ENCODE assay signal across 18 cellular contexts in the genomic region with DNA sequence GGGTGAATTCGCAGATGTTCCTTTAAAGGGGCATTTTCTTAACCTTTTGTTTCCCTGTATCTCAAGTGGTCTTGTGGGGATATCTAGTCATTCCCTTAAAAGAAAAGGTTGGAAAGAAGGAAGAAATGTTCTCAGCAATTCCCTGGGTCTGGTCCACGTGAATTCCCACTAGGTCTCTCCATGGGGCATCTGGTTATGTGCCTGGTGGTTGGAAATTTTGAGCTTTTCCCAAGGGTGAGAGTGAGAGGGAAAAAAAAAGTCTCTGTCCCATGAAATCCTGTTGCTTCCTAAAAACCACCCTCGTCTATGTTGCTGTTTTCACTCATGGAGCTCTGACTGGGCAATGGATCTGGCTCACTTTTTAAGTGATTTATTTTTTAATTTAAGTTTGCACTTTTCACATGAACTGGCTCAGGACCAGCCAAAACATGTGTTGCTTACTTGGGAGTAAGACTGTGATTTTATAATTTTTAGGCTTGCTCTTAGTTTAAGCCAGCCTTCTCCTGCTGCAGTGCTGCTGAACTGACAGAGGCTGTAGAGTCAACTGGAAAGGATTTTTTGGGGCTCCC.
DNase-seq lines count a peak whose midpoint lies in the region; ATAC-seq and TF ChIP-seq lines count a peak whose summit lies in the region.
"Had no signal": no experiment of that assay in that cellular context is flagged by ENCODE, and none has a peak within 500 bp of the region (broad histone marks: within the 10 kb centered on the region; RNA-seq: fewer than 3 reads in every experiment).

No MANE protein-coding gene starts in this region.

- peaks cover 33% of the 10 kb centered on the region for H3K4me1 Mint-ChIP-seq in nephron progenitor cell

- H3K9me3 Mint-ChIP-seq in nephron progenitor cell = no peaks in the 10 kb centered on the region
- H3K9me3 Mint-ChIP-seq: CD4-positive, alpha-beta T cell had no signal

- no peak for ATAC-seq in GM18867 (IDR thresholded peaks at IDR 0.05; ENCODE audit: unreplicated experiment)

- H3K4me1 ChIP-seq in tibial artery = peaks cover 0 to 22% (median 3%) of the 10 kb centered on the region in 4 donors
- H3K4me1 ChIP-seq: HAP-1 had no signal

- no peaks in the 10 kb centered on the region for H3K36me3 ChIP-seq in tibial artery
- H3K36me3 ChIP-seq: BE2C, HAP-1 had no signal

- intact Hi-C loops in tibial artery (cut with DNase I; ENCODE audit: low total_unique reads) = no loop called here

- no peaks in the 10 kb centered on the region for H3K9me3 ChIP-seq in tibial artery
- H3K9me3 ChIP-seq: BE2C, HAP-1 had no signal

- no peaks in the 10 kb centered on the region for H3K36me3 Mint-ChIP-seq in nephron progenitor cell (ENCODE audit: low read depth)

- TF ChIP-seq CTCF in fibroblast of mammary gland (conservative IDR thresholded peaks at IDR 0.05; ENCODE audit: control insufficient read depth, insufficient read depth, low read depth, low read length) (no peak), nephron progenitor cell (IDR thresholded peaks at IDR 0.05) (no peak), tibial artery (IDR thresholded peaks at IDR 0.05) (no peak)

- DNase-seq in NCI-H2171 treated with DMSO at 0.1 percent for 48 hours (lab: John Stamatoyannopoulos, UW) (peak; percentile 73), NCI-H2171 (lab: John Stamatoyannopoulos, UW) (no peak), fibroblast of mammary gland (ENCODE audit: low read depth) (peak; percentile 86), nephron progenitor cell (no peak), tibial artery (no peak), NCI-H1694 treated with DMSO at 0.1 percent for 48 hours (lab: John Stamatoyannopoulos, UW) (no peak), putamen (ENCODE audit: low spot score) (no peak)
- DNase-seq: 8988T; BE2C; Calu3; CD4-positive, alpha-beta T cell; DMS79; NCI-H187 treated with DMSO at 0.1 percent for 48 hours; NCI-H510A treated with DMSO at 0.1 percent for 48 hours; NCI-H82; SIG-M5 had no signal

- peaks cover 3% of the 10 kb centered on the region for H3K27me3 Mint-ChIP-seq in nephron progenitor cell (ENCODE audit: low read depth, poor library complexity)
- H3K27me3 Mint-ChIP-seq: CD4-positive, alpha-beta T cell had no signal

- H3K27ac ChIP-seq in tibial artery = peak overlapping the region; percentile 3 to 25

- no peak overlapping the region for H3K4me3 Mint-ChIP-seq in nephron progenitor cell
- H3K4me3 Mint-ChIP-seq: CD4-positive, alpha-beta T cell had no signal

- H3K27me3 ChIP-seq in tibial artery = no peaks in the 10 kb centered on the region
- H3K27me3 ChIP-seq: BE2C had no signal

- H3K4me3 ChIP-seq in fibroblast of mammary gland (ENCODE audit: control insufficient read depth, low read depth, low read length) = no peak overlapping the region
- no peak overlapping the region for H3K4me3 ChIP-seq in tibial artery
- H3K4me3 ChIP-seq: HAP-1 had no signal

- H3K27ac Mint-ChIP-seq in nephron progenitor cell = peak overlapping the region; percentile 67
- H3K27ac Mint-ChIP-seq: CD4-positive, alpha-beta T cell had no signal

Comparison
In these comparisons a context has a peak if more than half of its experiments do, and no peak if none do; other contexts are left out.
1. DNase-seq: peak in NCI-H2171 treated with DMSO at 0.1 percent for 48 hours (single experiment) and fibroblast of mammary gland (single experiment); none in NCI-H2171 (single experiment), nephron progenitor cell (single experiment), tibial artery (0 of 2), NCI-H1694 treated with DMSO at 0.1 percent for 48 hours (single experiment) and putamen (single experiment).